Comparison of ENCODE assay signal across 20 cellular contexts in genomic region chr16:53678756-53679334, GRCh38.
"Had no signal": no experiment of that assay in that cellular context is flagged by ENCODE, and none has a peak within 500 bp of the region (broad histone marks: within the 10 kb centered on the region; RNA-seq: fewer than 3 reads in every experiment).

No MANE protein-coding gene starts in this region.

- DNase-seq: activated CD4-positive, alpha-beta T cell treated with anti-CD3 and anti-CD28 coated beads, Interleukin-2, amount 50 U/mL, for 4 hours; activated gamma-delta T cell treated with Interleukin-2 at 50 U/mL for 16 hours; activated T-cell treated with anti-CD3 and anti-CD28 coated beads, Interleukin-2, amount 50 U/mL, for 72 hours; amniotic stem cell; body of pancreas; foreskin melanocyte; glutamatergic neuron; hippocampal formation; midbrain; occipital lobe; stimulated activated CD4-positive, alpha-beta T cell treated with anti-CD3 and anti-CD28 coated beads, Interleukin-12 subunit alpha, Interleukin-12 subunit beta, amount 100 ng/mL, for 4 hours; stimulated activated CD4-positive, alpha-beta T cell treated with anti-CD3 and anti-CD28 coated beads, Interleukin-1b, Interleukin-23, amount 100 ng/mL, for 48 hours; stimulated activated CD8-positive, alpha-beta memory T cell treated with anti-CD3 and anti-CD28 coated beads, Interleukin-4, amount 100 ng/mL, for 48 hours; stimulated activated naive CD4-positive, alpha-beta T cell treated with Interleukin-2 at 50 U/mL for 16 hours; T-helper 2 cell; transverse colon; WERI-Rb-1 had no signal

- H3K27ac ChIP-seq: body of pancreas, suprapubic skin, transverse colon, vagina, WERI-Rb-1 had no signal

- ATAC-seq: activated naive CD4-positive, alpha-beta T cell treated with anti-CD3 and anti-CD28 coated beads, Interleukin-2, amount 50 U/mL, for 72 hours; activated T-cell treated with anti-CD3 and anti-CD28 coated beads, Interleukin-2, amount 50 U/mL, for 72 hours; body of pancreas had no signal

- H3K27me3 ChIP-seq: body of pancreas, suprapubic skin, transverse colon, vagina had no signal

- H3K9me3 ChIP-seq: body of pancreas, suprapubic skin, transverse colon, vagina had no signal

- H3K27ac Mint-ChIP-seq: activated naive CD4-positive, alpha-beta T cell treated with anti-CD3 and anti-CD28 coated beads, Interleukin-2, amount 50 U/mL, for 72 hours; activated T-cell treated with anti-CD3 and anti-CD28 coated beads, Interleukin-2, amount 50 U/mL, for 72 hours had no signal

- H3K9me3 Mint-ChIP-seq: activated naive CD4-positive, alpha-beta T cell treated with anti-CD3 and anti-CD28 coated beads, Interleukin-2, amount 50 U/mL, for 72 hours had no signal

- H3K4me3 Mint-ChIP-seq: activated T-cell treated with anti-CD3 and anti-CD28 coated beads, Interleukin-2, amount 50 U/mL, for 72 hours had no signal

- H3K4me3 ChIP-seq: body of pancreas, suprapubic skin, transverse colon, vagina had no signal

- H3K4me1 ChIP-seq: body of pancreas, transverse colon had no signal

- H3K36me3 ChIP-seq: suprapubic skin, transverse colon, vagina, WERI-Rb-1 had no signal
